In the genomic region with DNA sequence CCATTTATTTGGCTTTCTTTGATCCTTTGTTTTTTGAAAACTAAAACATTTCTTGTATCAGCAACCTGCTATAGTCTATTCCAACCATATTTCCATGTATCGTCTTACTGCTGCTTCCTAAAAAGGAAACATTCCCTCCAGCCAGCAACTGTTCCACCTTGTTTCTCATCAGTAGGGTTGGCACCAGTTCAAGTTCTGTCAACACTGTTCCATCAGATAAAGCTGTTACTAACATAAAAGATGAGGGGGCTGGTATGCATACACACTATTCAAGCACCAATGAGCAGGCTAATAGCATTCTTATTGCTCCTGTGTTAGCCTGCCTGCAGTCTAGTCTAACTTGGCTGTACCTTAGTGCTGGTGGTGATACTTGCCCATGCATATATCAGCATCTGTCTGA, we compare ENCODE assay signal across 13 cellular contexts.
A peak's percentile ranks its signal among the peaks of the same experiment; 100 is the strongest.
DNase-seq lines count a peak whose midpoint lies in the region; ATAC-seq and TF ChIP-seq lines count a peak whose summit lies in the region.
"Had no signal": no experiment of that assay in that cellular context is flagged by ENCODE, and none has a peak within 500 bp of the region (broad histone marks: within the 10 kb centered on the region; RNA-seq: fewer than 3 reads in every experiment).

No MANE protein-coding gene starts in this region.

- H3K36me3 ChIP-seq in A673 (ENCODE audit: insufficient read depth, low read length, poor library complexity, severe bottlenecking): no peaks in the 10 kb centered on the region
- H3K36me3 ChIP-seq: BLaER1 had no signal

- TF ChIP-seq CTCF in A673 (conservative IDR thresholded peaks at IDR 0.05; ENCODE audit: low read depth, low read length): no peak
- no peak for TF ChIP-seq CTCF in fibroblast of pulmonary artery (IDR thresholded peaks at IDR 0.05; ENCODE audit: low read length, missing control alignments)
- TF ChIP-seq CTCF in GM20000 (IDR thresholded peaks at IDR 0.05; ENCODE audit: extremely low read depth, missing control alignments): no peak

- H3K4me1 Mint-ChIP-seq in activated CD4-positive, alpha-beta T cell treated with anti-CD3 and anti-CD28 coated beads for 36 hours: no peaks in the 10 kb centered on the region

- H3K4me3 Mint-ChIP-seq in activated CD4-positive, alpha-beta T cell treated with anti-CD3 and anti-CD28 coated beads for 36 hours: no peak overlapping the region
- H3K4me3 Mint-ChIP-seq: naive thymus-derived CD4-positive, alpha-beta T cell had no signal

- in situ Hi-C loops in ACHN (cut with HindIII; ENCODE audit: low pct_ligation_motif_present, low pct_unique_long_range_greater_than_20kb, low sequenced_read_pairs): no loop called here

- BruUV-seq in A673 (replicated peaks; lab: Mats Ljungman, UMichigan): no TSS peak

- H3K27ac ChIP-seq in A673 (ENCODE audit: low read depth, low read length, poor library complexity, severe bottlenecking): no peak overlapping the region
- H3K27ac ChIP-seq: BLaER1, stomach had no signal

- no peak overlapping the region for H3K27ac Mint-ChIP-seq in activated CD4-positive, alpha-beta T cell treated with anti-CD3 and anti-CD28 coated beads for 36 hours
- H3K27ac Mint-ChIP-seq: naive thymus-derived CD4-positive, alpha-beta T cell had no signal

- POLR2A ChIA-PET in A673 (lab: Charles Lee; ENCODE audit: low non-redundant PET): no interaction called here
- POLR2A ChIA-PET in activated CD4-positive, alpha-beta T cell treated with anti-CD3 and anti-CD28 coated beads for 36 hours (lab: Charles Lee): no interaction called here

- H3K4me1 ChIP-seq in A673 (ENCODE audit: insufficient read depth, low read length, poor library complexity, severe bottlenecking): peaks cover 14% of the 10 kb centered on the region
- H3K4me1 ChIP-seq: BLaER1 had no signal

- no peak for ATAC-seq in activated CD4-positive, alpha-beta T cell treated with anti-CD3 and anti-CD28 coated beads for 36 hours
- no peak for ATAC-seq in HG03439 (IDR thresholded peaks at IDR 0.05; ENCODE audit: unreplicated experiment)
- ATAC-seq: naive thymus-derived CD4-positive, alpha-beta T cell had no signal

- no peaks in the 10 kb centered on the region for H3K27me3 ChIP-seq in A673 (replicated peaks; ENCODE audit: insufficient read depth, low read depth, low read length, poor library complexity)
- H3K27me3 ChIP-seq: BLaER1, stomach had no signal

- TF ChIP-seq EP300 in Ishikawa (IDR thresholded peaks at IDR 0.05; ENCODE audit: borderline replicate concordance): peak; percentile 17; the same call in 1 of the 2 replicates

- intact Hi-C loops in A673 (cut with micrococcal nuclease; ENCODE audit: unreplicated experiment): no loop called here
- intact Hi-C loops in activated CD4-positive, alpha-beta T cell treated with anti-CD3 and anti-CD28 coated beads for 36 hours (cut with DNase I, micrococcal nuclease): no loop called here

- H3K9me3 Mint-ChIP-seq in activated CD4-positive, alpha-beta T cell treated with anti-CD3 and anti-CD28 coated beads for 36 hours (ENCODE audit: low read depth): no peaks in the 10 kb centered on the region
- H3K9me3 Mint-ChIP-seq: naive thymus-derived CD4-positive, alpha-beta T cell had no signal

- no peak overlapping the region for H3K4me3 ChIP-seq in A673 (ENCODE audit: low read depth, low read length, poor library complexity, severe bottlenecking)
- no peak overlapping the region for H3K4me3 ChIP-seq in fibroblast of pulmonary artery (replicated peaks; ENCODE audit: low read depth, low read length)
- H3K4me3 ChIP-seq: BLaER1, stomach had no signal

- no peak for TF ChIP-seq RAD21 in Ishikawa (IDR thresholded peaks at IDR 0.05; ENCODE audit: low read depth)

- DNase-seq in A673 (ENCODE audit: low spot score) (peak; percentile 11), NCI-H748 treated with DMSO at 0.1 percent for 48 hours (lab: John Stamatoyannopoulos, UW) (peak; percentile 67), fibroblast of pulmonary artery (ENCODE audit: low read depth) (peak; percentile 74), ACHN (no peak), GM20000 (ENCODE audit: low spot score) (no peak)
- no peak for DNase-seq in activated CD4-positive, alpha-beta T cell treated with anti-CD3 and anti-CD28 coated beads for 36 hours
- DNase-seq: activated T-cell treated with anti-CD3 and anti-CD28 coated beads, Interleukin-2, amount 50 U/mL, for 48 hours; cortex of kidney; naive thymus-derived CD4-positive, alpha-beta T cell; stomach had no signal

- peaks cover 8% of the 10 kb centered on the region for H3K36me3 Mint-ChIP-seq in activated CD4-positive, alpha-beta T cell treated with anti-CD3 and anti-CD28 coated beads for 36 hours (ENCODE audit: low read depth)

- H3K9me3 ChIP-seq in A673 (ENCODE audit: low read depth, low read length, poor library complexity, severe bottlenecking): no peaks in the 10 kb centered on the region
- H3K9me3 ChIP-seq: BLaER1, stomach had no signal

- CTCF ChIA-PET in A673 (lab: Charles Lee): no interaction called here
- CTCF ChIA-PET in activated CD4-positive, alpha-beta T cell treated with anti-CD3 and anti-CD28 coated beads for 36 hours (lab: Charles Lee): no interaction called here

- H3K27me3 Mint-ChIP-seq in activated CD4-positive, alpha-beta T cell treated with anti-CD3 and anti-CD28 coated beads for 36 hours: no peaks in the 10 kb centered on the region
- H3K27me3 Mint-ChIP-seq: naive thymus-derived CD4-positive, alpha-beta T cell had no signal

TF ChIP-seq in Ishikawa, 13 proteins besides CTCF, POLR2A, EP300 and RAD21:
- TF ChIP-seq, protein P1, sequence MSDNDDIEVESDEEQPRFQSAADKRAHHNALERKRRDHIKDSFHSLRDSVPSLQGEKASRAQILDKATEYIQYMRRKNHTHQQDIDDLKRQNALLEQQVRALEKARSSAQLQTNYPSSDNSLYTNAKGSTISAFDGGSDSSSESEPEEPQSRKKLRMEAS (IDR thresholded peaks at IDR 0.05): no peak
- TF ChIP-seq TCF12 (IDR thresholded peaks at IDR 0.05; ENCODE audit: low read depth) (no peak), NFIC (IDR thresholded peaks at IDR 0.05) (peak; percentile 72), TEAD4 (IDR thresholded peaks at IDR 0.05) (peak; percentile 36; the same call in 1 of the 2 replicates), FOXM1 (IDR thresholded peaks at IDR 0.05; ENCODE audit: borderline replicate concordance, low read depth) (no peak), CEBPB (IDR thresholded peaks at IDR 0.05) (no peak)

Comparison
In these comparisons a context has a peak if more than half of its experiments do, and no peak if none do; other contexts are left out.
1. DNase-seq: peak in A673 (single experiment), NCI-H748 treated with DMSO at 0.1 percent for 48 hours (single experiment) and fibroblast of pulmonary artery (single experiment); none in activated CD4-positive, alpha-beta T cell treated with anti-CD3 and anti-CD28 coated beads for 36 hours (single experiment), ACHN (single experiment) and GM20000 (single experiment).